In genomic region chr14:63091394-63091996, GRCh38 we compare ENCODE assay signal across 26 cellular contexts. TPM values are rescaled to one million over a fixed set of nuclear protein-coding genes. Genes with fewer than 3 reads are reported as not detected.
DNase-seq lines count a peak whose midpoint lies in the region; ATAC-seq, FAIRE-seq and TF ChIP-seq lines count a peak whose summit lies in the region.
"Had no signal": no experiment of that assay in that cellular context is flagged by ENCODE, and none has a peak within 500 bp of the region (broad histone marks: within the 10 kb centered on the region; RNA-seq: fewer than 3 reads in every experiment).

No MANE protein-coding gene starts in this region.

- DNase-seq in AG04450 (ENCODE audit: low read depth, low spot score) (no peak), H9 (no peak), K562 (ENCODE audit: extremely low read depth in 1 of 4, low spot score in 3 of 4) (no peak), neural crest cell (ENCODE audit: low read depth, low spot score) (no peak), nucleus accumbens (lab: John Stamatoyannopoulos, UW) (no peak), amygdala (lab: John Stamatoyannopoulos, UW) (no peak)
- no peak for DNase-seq in stimulated activated naive CD4-positive, alpha-beta T cell (lab: John Stamatoyannopoulos, UW)
- DNase-seq: Calu3; CD8-positive, alpha-beta T cell; IMR-90; Kasumi-1; MG63; NCI-H1048; NCI-H1436 treated with DMSO at 0.1 percent for 48 hours; NCI-H2029 treated with DMSO at 0.1 percent for 48 hours; NCI-H2171; NCI-H446; NCI-H82; PC-9; SIG-M5 had no signal

- H2AFZ ChIP-seq in H9 (ENCODE audit: low read length): no peak overlapping the region
- H2AFZ ChIP-seq in K562 (ENCODE audit: low read depth, low read length): no peak overlapping the region
- H2AFZ ChIP-seq: PC-9 had no signal

- H3K4ac ChIP-seq in H9 (ENCODE audit: low read depth, low read length): no peak overlapping the region

- no peak overlapping the region for H2BK20ac ChIP-seq in H9 (ENCODE audit: low read depth, low read length, poor library complexity, severe bottlenecking)

- no peak overlapping the region for H2BK120ac ChIP-seq in H9 (ENCODE audit: low read depth, low read length, poor library complexity, severe bottlenecking)

- H3K4me3 ChIP-seq in AG04450 (ENCODE audit: low read depth, low read length): no peak overlapping the region
- H3K4me3 ChIP-seq in K562: no peak overlapping the region
- H3K4me3 ChIP-seq: A549; BLaER1 treated with 17β-estradiol and CSF1 and Interleukin-3, amounts not matched to agents 10 nM and 100 nM; HAP-1; MG63; PC-9 had no signal

- H3K4me2 ChIP-seq in H9 (ENCODE audit: insufficient read depth, insufficient read length, low read length): no peak overlapping the region
- H3K4me2 ChIP-seq in K562 (ENCODE audit: insufficient read depth, low read length): no peak overlapping the region
- H3K4me2 ChIP-seq: A549; BLaER1 treated with 17β-estradiol and CSF1 and Interleukin-3, amounts not matched to agents 10 nM and 100 nM; PC-9 had no signal

- no peak overlapping the region for H2BK15ac ChIP-seq in H9 (ENCODE audit: low read depth, low read length)

- no peak overlapping the region for H4K8ac ChIP-seq in H9 (replicated peaks; ENCODE audit: insufficient read length, low read depth, low read length)

- H2BK5ac ChIP-seq in H9 (ENCODE audit: insufficient read length, low read length): no peak overlapping the region

- H3K36me3 Mint-ChIP-seq in H9 (ENCODE audit: insufficient read depth in 1 of 3, low read depth in 3 of 3) (no peaks in the 10 kb centered on the region; a peak in 1 of 7 replicates), neural crest cell (ENCODE audit: low read depth) (no peaks in the 10 kb centered on the region)
- H3K36me3 Mint-ChIP-seq: CD8-positive, alpha-beta T cell had no signal

- H3K4me3 Mint-ChIP-seq in H9: no peak overlapping the region
- H3K4me3 Mint-ChIP-seq in neural crest cell: no peak overlapping the region
- H3K4me3 Mint-ChIP-seq: CD8-positive, alpha-beta T cell had no signal

- H3K4me1 ChIP-seq in H9 (ENCODE audit: insufficient read depth, low read length): no peaks in the 10 kb centered on the region
- H3K4me1 ChIP-seq in K562 (replicated peaks in 1 of 2; ENCODE audit: control insufficient read depth in 2 of 2, insufficient read depth in 2 of 2, low read length in 2 of 2): no peaks in the 10 kb centered on the region; a peak in 1 of 5 replicates
- H3K4me1 ChIP-seq: A549; BLaER1 treated with 17β-estradiol and CSF1 and Interleukin-3, amounts not matched to agents 10 nM and 100 nM had no signal

- H3K27me3 ChIP-seq in AG04450 (ENCODE audit: control insufficient read depth, insufficient read depth, low read length) (no peaks in the 10 kb centered on the region), H9 (ENCODE audit: insufficient read depth, low read length) (no peaks in the 10 kb centered on the region), K562 (ENCODE audit: control insufficient read depth in 2 of 2, insufficient read depth in 2 of 2, low read length in 2 of 2) (no peaks in the 10 kb centered on the region)
- H3K27me3 ChIP-seq: BLaER1 treated with 17β-estradiol and CSF1 and Interleukin-3, amounts not matched to agents 10 nM and 100 nM; MG63 had no signal

- H3K23ac ChIP-seq in H9 (ENCODE audit: insufficient read length, low read depth, low read length): no peak overlapping the region

- no peak overlapping the region for H3K56ac ChIP-seq in H9 (ENCODE audit: insufficient read length, low read depth, low read length)

- no TSS peak for BruUV-seq in K562 (replicated peaks; lab: Mats Ljungman, UMichigan)

- H3K27ac Mint-ChIP-seq in H9 (no peak overlapping the region), neural crest cell (ENCODE audit: unreplicated experiment) (no peak overlapping the region)
- H3K27ac Mint-ChIP-seq: CD8-positive, alpha-beta T cell had no signal

- H3T11ph ChIP-seq in H9 (ENCODE audit: low read length): no peak overlapping the region

- no peak overlapping the region for H2BK12ac ChIP-seq in H9 (ENCODE audit: insufficient read length, low read depth, low read length)

- no peak overlapping the region for H3K18ac ChIP-seq in H9 (ENCODE audit: insufficient read length, low read depth, low read length)

- no peak overlapping the region for H2AK5ac ChIP-seq in H9 (ENCODE audit: insufficient read length, low read length)

- no peak for TF ChIP-seq RAD21 in K562 (CRISPR knock-in tag; conservative IDR thresholded peaks at IDR 0.05 in 1 of 2, IDR thresholded peaks at IDR 0.05 in 1 of 2)

- H4K20me1 ChIP-seq in H9 (ENCODE audit: control insufficient read depth, insufficient read depth, insufficient read length): no peaks in the 10 kb centered on the region
- H4K20me1 ChIP-seq in K562 (replicated peaks; ENCODE audit: control insufficient read depth, insufficient read depth, low read length): no peaks in the 10 kb centered on the region
- H4K20me1 ChIP-seq: BLaER1 treated with 17β-estradiol and CSF1 and Interleukin-3, amounts not matched to agents 10 nM and 100 nM had no signal

- H3K27ac ChIP-seq in AG04450 (ENCODE audit: low read depth, low read length): no peak overlapping the region
- H3K27ac ChIP-seq in H9 (ENCODE audit: insufficient read length, low read depth, low read length): no peak overlapping the region
- no peak overlapping the region for H3K27ac ChIP-seq in K562 (ENCODE audit: extremely low read depth, low read depth, low read length)
- H3K27ac ChIP-seq: A549; BLaER1 treated with 17β-estradiol and CSF1 and Interleukin-3, amounts not matched to agents 10 nM and 100 nM; PC-9; RWPE1 had no signal

- TF ChIP-seq POLR2A in K562 (conservative IDR thresholded peaks at IDR 0.05): no peak

- H3K9me1 ChIP-seq in K562 (ENCODE audit: control insufficient read depth, insufficient read depth, low read length): no peaks in the 10 kb centered on the region

- H3K27me3 Mint-ChIP-seq in H9 (ENCODE audit: low read depth) (no peaks in the 10 kb centered on the region), neural crest cell (ENCODE audit: low read depth) (no peaks in the 10 kb centered on the region)

- no CpG with 5 or more reads among the region's 5 CpGs for WGBS in H9 (ENCODE audit: extremely low coverage, insufficient read length, low lambda C conversion rate)
- 14% methylated on average over 1 of the region's 5 CpGs for WGBS in K562 (ENCODE audit: insufficient coverage, low coverage, missing lambda C conversion rate)

- H3K4me1 Mint-ChIP-seq in H9 (0 out of 4 replicates have a peak, but pooled peaks cover 3 to 5% of the 10 kb centered on the region in 2 experiments), neural crest cell (no peaks in the 10 kb centered on the region)

- H3K79me1 ChIP-seq in H9 (ENCODE audit: insufficient read depth, low read depth, low read length, poor library complexity, severe bottlenecking): no peaks in the 10 kb centered on the region

- no peaks in the 10 kb centered on the region for H3K36me3 ChIP-seq in K562 (ENCODE audit: control insufficient read depth, insufficient read depth, low read length)
- H3K36me3 ChIP-seq: BLaER1 treated with 17β-estradiol and CSF1 and Interleukin-3, amounts not matched to agents 10 nM and 100 nM; HAP-1; MG63 had no signal

- intact Hi-C loops in K562 (cut with micrococcal nuclease): no loop called here

- H3K9me3 Mint-ChIP-seq in H9 (no peaks in the 10 kb centered on the region), neural crest cell (no peaks in the 10 kb centered on the region)
- H3K9me3 Mint-ChIP-seq: CD8-positive, alpha-beta T cell had no signal

- POLR2A ChIA-PET in AG04450 (lab: Yijun Ruan, JAX) (no interaction called here), K562 (lab: Yijun Ruan, JAX) (interaction anchor here (1.2 kb wide), 1 partner anchor 9 kb away, joined by 5 read pairs; no protein-coding TSS in a partner anchor)

- no peak overlapping the region for H3K9ac ChIP-seq in H9 (ENCODE audit: extremely low read depth, insufficient read length, low read length)
- H3K9ac ChIP-seq in K562 (ENCODE audit: insufficient read depth in 1 of 2, low read depth in 2 of 2, low read length in 2 of 2): no peak overlapping the region
- H3K9ac ChIP-seq: BLaER1 treated with 17β-estradiol and CSF1 and Interleukin-3, amounts not matched to agents 10 nM and 100 nM had no signal

- TF ChIP-seq CTCF in AG04450 (IDR thresholded peaks at IDR 0.05; ENCODE audit: low read depth, low read length) (peak; percentile 20; the same call in 1 of the 2 replicates), H9 (conservative IDR thresholded peaks at IDR 0.05) (peak; percentile 54; the same call in 2 of the 3 replicates), K562 (IDR thresholded peaks at IDR 0.05 in 2 of 3, conservative IDR thresholded peaks at IDR 0.05 in 1 of 3; ENCODE audit: insufficient read depth in 2 of 3, low read depth in 1 of 3, low read length in 3 of 3) (no peak), neural crest cell (conservative IDR thresholded peaks at IDR 0.05) (peak; percentile 39)

- no peak overlapping the region for H4K91ac ChIP-seq in H9 (ENCODE audit: insufficient read length, low read depth, low read length)

- CTCF ChIA-PET in AG04450 (lab: Charles Lee) (interaction anchor here (0.6 kb wide), 1 partner anchor 239 kb away, joined by 3 read pairs; no protein-coding TSS in a partner anchor), K562 (lab: Yijun Ruan, JAX; ENCODE audit: low intra/inter-chr PET ratio) (no interaction called here)

- in situ Hi-C loops in K562 (cut with MboI): no loop called here

- no peaks in the 10 kb centered on the region for H3K79me2 ChIP-seq in H9 (ENCODE audit: insufficient read depth, low read length)
- no peaks in the 10 kb centered on the region for H3K79me2 ChIP-seq in K562 (ENCODE audit: control insufficient read depth, insufficient read depth, low read length)

- no peak for FAIRE-seq in K562 (lab: Jason Lieb, UNC)
- FAIRE-seq: A549 had no signal

- H3K14ac ChIP-seq in H9 (ENCODE audit: insufficient read depth, low read length): no peak overlapping the region

- no peak for ATAC-seq in K562
- ATAC-seq: A549; CD8-positive, alpha-beta T cell; SK-N-SH treated with all-trans-retinoic acid at 6 μM for 48 hours had no signal

- no peak for TF ChIP-seq EP300 in K562 (IDR thresholded peaks at IDR 0.05; ENCODE audit: low read length)

- no peaks in the 10 kb centered on the region for H3K9me3 ChIP-seq in AG04450 (ENCODE audit: control insufficient read depth, insufficient read depth, low read length)
- no peaks in the 10 kb centered on the region for H3K9me3 ChIP-seq in H9 (ENCODE audit: control insufficient read depth, low read depth, low read length)
- no peaks in the 10 kb centered on the region for H3K9me3 ChIP-seq in K562 (replicated peaks; ENCODE audit: control insufficient read depth, insufficient read depth, low read depth, low read length)
- H3K9me3 ChIP-seq: A549; BLaER1 treated with 17β-estradiol and CSF1 and Interleukin-3, amounts not matched to agents 10 nM and 100 nM; HAP-1; MG63 had no signal

- H3K23me2 ChIP-seq in H9 (ENCODE audit: insufficient read length, low read depth, low read length, poor library complexity, severe bottlenecking): no peaks in the 10 kb centered on the region

- H4K5ac ChIP-seq in H9 (ENCODE audit: insufficient read length, low read depth, low read length): no peak overlapping the region

RNA-seq across cellular contexts. Expression of gene KCNH5, which starts 46.2 kb away (rescaled TPM):
- polyA plus RNA-seq in AG04450 (2011; rRNA removed) (0.24 TPM in 2 replicates), K562 (2011; rRNA removed) (0.12 and 1.3 TPM in 2 replicates), K562 (2014; fragmentation: Illumina TruSeq; extraction: Trizol) (1.4 and 1.7 TPM in 2 replicates), K562 (2014; fragmentation: Nextera tagmentation; extraction: Ambion mirVana) (1 to 10 TPM; 1.8 to 2.1 TPM), K562 (2014; rRNA removed) (1.1 and 1.9 TPM in 2 replicates)
- polyA minus RNA-seq in AG04450 (2011; rRNA and poly(A)+ RNA removed): 0.69 and 1.3 TPM in 2 replicates
- total RNA-seq in H9 (2021) (0.09 and 0.42 TPM in 2 replicates), K562 (2014; rRNA removed) (0.98 and 1.6 TPM in 2 replicates), K562 (2014; rRNA removed; fragmentation: Illumina TruSeq; extraction: Trizol) (2.3 and 2.4 TPM in 2 replicates), K562 (2015; rRNA removed; fragmentation: Illumina TruSeq; extraction: Trizol) (1.4 and 1.8 TPM in 2 replicates), K562 (2021) (1.2 and 1.5 TPM in 2 replicates), neural crest cell (0.44 and 0.48 TPM in 2 replicates)
- 4.5 and 9.5 TPM in 2 replicates for total RNA-seq in K562 (2011; cell fraction: chromatin; rRNA removed; ENCODE audit: low replicate concordance)
- total RNA-seq in K562 (2011; cell fraction: nucleolus; rRNA removed): 2.2 and 4.7 TPM in 2 replicates
- 3.4 and 4.8 TPM in 2 replicates for total RNA-seq in K562 (2011; cell fraction: nucleoplasm; rRNA removed)
- polyA plus RNA-seq in K562 (2011; cell fraction: cytosol; rRNA removed): 0.09 and 0.28 TPM in 2 replicates
- polyA plus RNA-seq in K562 (2011; cell fraction: nucleus; rRNA removed): 0.21 and 0.75 TPM in 2 replicates
- polyA plus RNA-seq in K562 (2012): 0.80 and 1.0 TPM in 2 replicates
- polyA minus RNA-seq in K562 (2011; rRNA and poly(A)+ RNA removed): 0.60 and 4.3 TPM in 2 replicates
- 1.0 TPM in 1 of 2 replicates, not detected in the other for polyA minus RNA-seq in K562 (2011; cell fraction: cytosol; rRNA and poly(A)+ RNA removed)
- polyA minus RNA-seq in K562 (2011; cell fraction: nucleus; rRNA and poly(A)+ RNA removed): 0.44 and 2.4 TPM in 2 replicates
- total RNA-seq: Calu3; CD8-positive, alpha-beta T cell; HT-29 had no signal

Comparison
In these comparisons a context has a peak if more than half of its experiments do, and no peak if none do; other contexts are left out.
1. CTCF ChIP-seq: peak in AG04450 (single experiment), H9 (single experiment) and neural crest cell (single experiment); none in K562 (0 of 3).